In the genomic region with DNA sequence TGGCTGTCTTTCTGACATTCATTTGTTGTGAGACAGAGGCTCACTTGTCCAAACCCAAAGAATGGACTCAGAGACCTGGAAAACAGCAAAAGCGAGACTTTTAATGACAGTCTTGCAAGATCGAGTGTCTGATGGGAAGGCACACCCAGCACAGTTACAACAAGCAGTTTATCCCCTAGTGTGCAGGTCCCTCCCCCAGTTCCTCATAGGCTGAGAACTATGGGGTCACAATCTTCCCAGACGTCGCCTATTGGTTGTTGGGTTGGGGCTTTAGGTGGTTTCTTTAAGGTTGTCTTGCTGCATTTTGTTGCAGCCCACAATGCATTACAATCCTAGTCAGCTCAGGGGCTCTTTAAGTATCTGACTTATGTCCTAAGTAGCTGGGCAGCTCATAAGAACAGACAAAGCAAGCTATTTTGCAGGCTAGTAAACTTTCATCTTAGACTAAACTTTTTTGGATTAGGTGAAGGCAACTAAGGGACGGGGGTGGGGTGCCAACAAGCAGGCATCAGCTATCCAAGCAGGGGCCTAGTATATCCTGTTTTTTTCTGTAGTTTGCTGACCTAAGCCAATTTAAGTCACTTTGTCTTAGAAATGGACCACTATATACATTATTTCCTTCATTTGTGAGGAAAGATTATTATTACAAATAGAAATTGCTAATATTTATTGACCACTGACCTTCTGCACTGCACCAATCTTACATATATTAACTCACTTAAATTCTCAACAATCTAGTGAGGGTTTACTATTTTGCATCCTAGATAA, we compare ENCODE assay signal across 14 cellular contexts.
DNase-seq lines count a peak whose midpoint lies in the region; ATAC-seq, FAIRE-seq and TF ChIP-seq lines count a peak whose summit lies in the region.
"Had no signal": no experiment of that assay in that cellular context is flagged by ENCODE, and none has a peak within 500 bp of the region (broad histone marks: within the 10 kb centered on the region; RNA-seq: fewer than 3 reads in every experiment).

No MANE protein-coding gene starts in this region.

- no peak overlapping the region for H3K14ac ChIP-seq in IMR-90 (replicated peaks; ENCODE audit: low read depth, low read length)

- H3K9me1 ChIP-seq in IMR-90 (ENCODE audit: insufficient read depth, low read length) (no peaks in the 10 kb centered on the region), K562 (ENCODE audit: control insufficient read depth, insufficient read depth, low read length) (no peaks in the 10 kb centered on the region)

- H3K9me3 ChIP-seq in IMR-90 (ENCODE audit: control insufficient read depth, insufficient read depth, low read length) (no peaks in the 10 kb centered on the region), K562 (replicated peaks; ENCODE audit: control insufficient read depth, insufficient read depth, low read depth, low read length) (no peaks in the 10 kb centered on the region), mesodermal cell (ENCODE audit: control insufficient read depth, low read length) (no peaks in the 10 kb centered on the region), smooth muscle cell (replicated peaks; ENCODE audit: low read depth) (no peaks in the 10 kb centered on the region), PC-3 (ENCODE audit: low read length) (no peaks in the 10 kb centered on the region)
- H3K9me3 ChIP-seq: BLaER1 treated with 17β-estradiol and CSF1 and Interleukin-3, amounts not matched to agents 10 nM and 100 nM had no signal

- H3K56ac ChIP-seq in IMR-90 (ENCODE audit: extremely low read depth, insufficient read depth, low read length) = no peak overlapping the region

- H2BK120ac ChIP-seq in IMR-90 (ENCODE audit: low read depth, low read length) = no peak overlapping the region

- H2AFZ ChIP-seq in IMR-90 (replicated peaks; ENCODE audit: low read length, poor library complexity) = no peak overlapping the region
- H2AFZ ChIP-seq in K562 (ENCODE audit: low read depth, low read length) = no peak overlapping the region
- peak overlapping the region; percentile 75 for H2AFZ ChIP-seq in smooth muscle cell (ENCODE audit: low read depth)
- no peak overlapping the region for H2AFZ ChIP-seq in PC-3 (ENCODE audit: low read length)

- TF ChIP-seq CTCF in IMR-90 (conservative IDR thresholded peaks at IDR 0.05; ENCODE audit: low read depth, low read length) (no peak), K562 (IDR thresholded peaks at IDR 0.05 in 2 of 3, conservative IDR thresholded peaks at IDR 0.05 in 1 of 3; ENCODE audit: insufficient read depth in 2 of 3, low read depth in 1 of 3, low read length in 3 of 3) (no peak), smooth muscle cell (IDR thresholded peaks at IDR 0.05; ENCODE audit: borderline replicate concordance, insufficient read depth, poor library complexity, severe bottlenecking) (no peak), PC-3 (conservative IDR thresholded peaks at IDR 0.05; ENCODE audit: low read depth, low read length) (no peak)

- H3K79me1 ChIP-seq in IMR-90 (ENCODE audit: low read depth in 1 of 2, low read length in 2 of 2) = no peaks in the 10 kb centered on the region

- intact Hi-C loops in IMR-90 (cut with micrococcal nuclease) = no loop called here
- intact Hi-C loops in K562 (cut with micrococcal nuclease) = no loop called here
- intact Hi-C loops in PC-3 (cut with micrococcal nuclease) = no loop called here

- H4K20me1 ChIP-seq in IMR-90 (ENCODE audit: insufficient read depth, low read length) (no peaks in the 10 kb centered on the region), K562 (replicated peaks; ENCODE audit: control insufficient read depth, insufficient read depth, low read length) (no peaks in the 10 kb centered on the region), smooth muscle cell (ENCODE audit: low read depth) (no peaks in the 10 kb centered on the region), PC-3 (ENCODE audit: low read length) (no peaks in the 10 kb centered on the region)
- H4K20me1 ChIP-seq: BLaER1 treated with 17β-estradiol and CSF1 and Interleukin-3, amounts not matched to agents 10 nM and 100 nM had no signal

- H3K36me3 ChIP-seq in IMR-90 (ENCODE audit: control insufficient read depth, insufficient read depth, low read length) = no peaks in the 10 kb centered on the region
- no peaks in the 10 kb centered on the region for H3K36me3 ChIP-seq in K562 (ENCODE audit: control insufficient read depth, insufficient read depth, low read length)
- no peaks in the 10 kb centered on the region for H3K36me3 ChIP-seq in mesodermal cell (ENCODE audit: control insufficient read depth, insufficient read depth, low read length)
- H3K36me3 ChIP-seq in smooth muscle cell (ENCODE audit: low read depth) = no peaks in the 10 kb centered on the region
- no peaks in the 10 kb centered on the region for H3K36me3 ChIP-seq in PC-3 (ENCODE audit: low read depth, low read length)
- H3K36me3 ChIP-seq: BLaER1 treated with 17β-estradiol and CSF1 and Interleukin-3, amounts not matched to agents 10 nM and 100 nM had no signal

- no peak overlapping the region for H4K91ac ChIP-seq in IMR-90 (ENCODE audit: insufficient read depth, low read depth, low read length)

- TF ChIP-seq RAD21 in IMR-90 (IDR thresholded peaks at IDR 0.05; ENCODE audit: low read length) (no peak), K562 (CRISPR knock-in tag; conservative IDR thresholded peaks at IDR 0.05 in 1 of 2, IDR thresholded peaks at IDR 0.05 in 1 of 2) (no peak)

- no peak overlapping the region for H3K4ac ChIP-seq in IMR-90 (ENCODE audit: low read depth, low read length)

- H2AK5ac ChIP-seq in IMR-90 (ENCODE audit: low read depth, low read length) = no peak overlapping the region

- H2BK20ac ChIP-seq in IMR-90 (ENCODE audit: low read depth, low read length) = no peak overlapping the region

- no peak overlapping the region for H3K4me3 ChIP-seq in IMR-90 (ENCODE audit: insufficient read depth, low read depth, low read length)
- no peak overlapping the region for H3K4me3 ChIP-seq in K562
- no peak overlapping the region for H3K4me3 ChIP-seq in mesodermal cell (ENCODE audit: extremely low read depth, insufficient read depth, low read length, poor library complexity, severe bottlenecking)
- no peak overlapping the region for H3K4me3 ChIP-seq in smooth muscle cell
- H3K4me3 ChIP-seq in PC-3 (ENCODE audit: low read length) = no peak overlapping the region
- H3K4me3 ChIP-seq: BLaER1 treated with 17β-estradiol and CSF1 and Interleukin-3, amounts not matched to agents 10 nM and 100 nM had no signal

- no peak overlapping the region for H2BK5ac ChIP-seq in IMR-90 (ENCODE audit: low read depth, low read length, poor library complexity, severe bottlenecking)

- H3K4me1 ChIP-seq in IMR-90 (ENCODE audit: control insufficient read depth, insufficient read depth, low read length) = no peaks in the 10 kb centered on the region; the same call in 1 of the 2 replicates
- no peaks in the 10 kb centered on the region; a peak in 1 of 5 replicates for H3K4me1 ChIP-seq in K562 (replicated peaks in 1 of 2; ENCODE audit: control insufficient read depth in 2 of 2, insufficient read depth in 2 of 2, low read length in 2 of 2)
- H3K4me1 ChIP-seq in mesodermal cell (ENCODE audit: control insufficient read depth, insufficient read depth, low read length, poor library complexity, severe bottlenecking) = peaks cover 4% of the 10 kb centered on the region
- peaks cover 9% of the 10 kb centered on the region for H3K4me1 ChIP-seq in smooth muscle cell (ENCODE audit: low read depth)
- H3K4me1 ChIP-seq in PC-3 (ENCODE audit: insufficient read depth, low read length) = peaks cover 14% of the 10 kb centered on the region; the same call in 1 of the 2 replicates

- peaks cover 4% of the 10 kb centered on the region; the same call in 1 of the 2 replicates for H3K27me3 ChIP-seq in IMR-90 (ENCODE audit: control insufficient read depth, insufficient read depth, low read length)
- H3K27me3 ChIP-seq in K562 (ENCODE audit: control insufficient read depth in 2 of 2, insufficient read depth in 2 of 2, low read length in 2 of 2) = peaks cover 3 to 13% of the 10 kb centered on the region in 2 experiments; a peak in 3 of 5 replicates
- no peaks in the 10 kb centered on the region for H3K27me3 ChIP-seq in smooth muscle cell (ENCODE audit: low read depth)
- no peaks in the 10 kb centered on the region for H3K27me3 ChIP-seq in PC-3 (ENCODE audit: low read length)
- H3K27me3 ChIP-seq: BLaER1 treated with 17β-estradiol and CSF1 and Interleukin-3, amounts not matched to agents 10 nM and 100 nM had no signal

- TF ChIP-seq EP300 in K562 (IDR thresholded peaks at IDR 0.05; ENCODE audit: low read length) = no peak

- BruUV-seq in IMR-90 (replicated peaks; lab: Mats Ljungman, UMichigan) (no TSS peak), K562 (replicated peaks; lab: Mats Ljungman, UMichigan) (no TSS peak), PC-3 (replicated peaks; lab: Mats Ljungman, UMichigan) (no TSS peak)

- no peak overlapping the region for H3K18ac ChIP-seq in IMR-90 (ENCODE audit: low read depth, low read length)

- no peaks in the 10 kb centered on the region for H3K9me2 ChIP-seq in PC-3 (replicated peaks; ENCODE audit: low read length)

- CTCF ChIA-PET in IMR-90 (lab: Yijun Ruan, JAX) (no interaction called here), K562 (lab: Yijun Ruan, JAX; ENCODE audit: low intra/inter-chr PET ratio) (no interaction called here), PC-3 (lab: Charles Lee) (no interaction called here)

- no peak overlapping the region for H2AK9ac ChIP-seq in IMR-90 (replicated peaks; ENCODE audit: low read depth, low read length, poor library complexity)

- in situ Hi-C loops in IMR-90 (cut with MboI; ENCODE audit: low sequenced_read_pairs) = no loop called here
- in situ Hi-C loops in K562 (cut with MboI) = no loop called here

- peaks cover 9% of the 10 kb centered on the region for H3F3A ChIP-seq in smooth muscle cell (ENCODE audit: low read depth)
- H3F3A ChIP-seq in PC-3 (ENCODE audit: low read length, unreplicated experiment) = no peaks in the 10 kb centered on the region

- no peak for FAIRE-seq in K562 (lab: Jason Lieb, UNC)
- FAIRE-seq: HTR-8/SVneo had no signal

- no peak for DNase-seq in IMR-90
- DNase-seq in K562 (ENCODE audit: extremely low read depth in 1 of 4, low spot score in 3 of 4) = peak in 1 of 4 experiments; percentile 12
- no peak for DNase-seq in smooth muscle cell (lab: John Stamatoyannopoulos, UW; ENCODE audit: unreplicated experiment)
- DNase-seq in HuH-7 (ENCODE audit: low spot score) = no peak
- DNase-seq in T1000 (lab: John Stamatoyannopoulos, UW) = no peak
- no peak for DNase-seq in PC-3
- DNase-seq: ACHN; CD4-positive, CD25-positive, alpha-beta regulatory T cell; DMS53; KG1 had no signal

- H3K27ac ChIP-seq in IMR-90 (ENCODE audit: insufficient read depth, low read length) (no peak overlapping the region), K562 (ENCODE audit: extremely low read depth, low read depth, low read length) (no peak overlapping the region), mesodermal cell (ENCODE audit: low read depth, low read length, severe bottlenecking) (peak overlapping the region; percentile 25), smooth muscle cell (ENCODE audit: low read depth) (peak overlapping the region; percentile 10), PC-3 (ENCODE audit: low read length) (no peak overlapping the region)
- H3K27ac ChIP-seq: BLaER1 treated with 17β-estradiol and CSF1 and Interleukin-3, amounts not matched to agents 10 nM and 100 nM had no signal

- no peak overlapping the region for H4K5ac ChIP-seq in IMR-90 (ENCODE audit: low read depth, low read length)

- H2BK15ac ChIP-seq in IMR-90 (ENCODE audit: low read depth, low read length) = no peak overlapping the region

- H3K23ac ChIP-seq in IMR-90 (ENCODE audit: low read depth, low read length) = no peak overlapping the region

- dilution Hi-C loops in IMR-90 (cut with HindIII; ENCODE audit: low sequenced_read_pairs, unreplicated experiment) = no loop called here

- no peak overlapping the region for H3K4me2 ChIP-seq in IMR-90 (ENCODE audit: low read depth, low read length)
- no peak overlapping the region for H3K4me2 ChIP-seq in K562 (ENCODE audit: insufficient read depth, low read length)
- H3K4me2 ChIP-seq in smooth muscle cell = no peak overlapping the region
- no peak overlapping the region for H3K4me2 ChIP-seq in PC-3 (ENCODE audit: low read length)

- TF ChIP-seq POLR2A in IMR-90 (IDR thresholded peaks at IDR 0.05; ENCODE audit: low read depth, low read length) = no peak
- no peak for TF ChIP-seq POLR2A in K562 (conservative IDR thresholded peaks at IDR 0.05)

- POLR2A ChIA-PET in IMR-90 (lab: Charles Lee; ENCODE audit: unreplicated experiment) = no interaction called here
- POLR2A ChIA-PET in K562 (lab: Yijun Ruan, JAX) = interaction anchor here (0.7 to 1.1 kb wide), 2 partner anchors 77 to 462 kb away, joined by 3 to 4 read pairs; no protein-coding TSS in a partner anchor
- POLR2A ChIA-PET in PC-3 (lab: Charles Lee; ENCODE audit: unreplicated experiment) = no interaction called here

- H3K9ac ChIP-seq in IMR-90 (ENCODE audit: low read depth, low read length) = no peak overlapping the region
- no peak overlapping the region for H3K9ac ChIP-seq in K562 (ENCODE audit: insufficient read depth in 1 of 2, low read depth in 2 of 2, low read length in 2 of 2)
- H3K9ac ChIP-seq in smooth muscle cell (ENCODE audit: low read depth) = no peak overlapping the region
- H3K9ac ChIP-seq in PC-3 (ENCODE audit: low read length) = no peak overlapping the region
- H3K9ac ChIP-seq: BLaER1 treated with 17β-estradiol and CSF1 and Interleukin-3, amounts not matched to agents 10 nM and 100 nM had no signal

- no peak overlapping the region for H4K8ac ChIP-seq in IMR-90 (ENCODE audit: low read depth in 2 of 2, low read length in 2 of 2)

- no CpG with 5 or more reads among the region's 5 CpGs for WGBS in IMR-90 (ENCODE audit: extremely low coverage in 2 of 2, insufficient read length in 1 of 2), 2 experiments
- WGBS in K562 (ENCODE audit: insufficient coverage, low coverage, missing lambda C conversion rate) = 7% methylated on average over 5 of the region's 5 CpGs
- WGBS in mesodermal cell (ENCODE audit: insufficient coverage in 2 of 2), 2 experiments = 86 to 100% methylated on average over 3 to 4 of the region's 5 CpGs
- WGBS in smooth muscle cell (ENCODE audit: low lambda C conversion rate) = 57% methylated on average over 5 of the region's 5 CpGs

- H3K79me2 ChIP-seq in K562 (ENCODE audit: control insufficient read depth, insufficient read depth, low read length) = no peaks in the 10 kb centered on the region
- no peaks in the 10 kb centered on the region for H3K79me2 ChIP-seq in smooth muscle cell (ENCODE audit: low read depth)
- H3K79me2 ChIP-seq in PC-3 (ENCODE audit: low read length) = no peaks in the 10 kb centered on the region

- no peak for ATAC-seq in IMR-90 (ENCODE audit: low read depth)
- no peak for ATAC-seq in K562
- no peak for ATAC-seq in PC-3
- ATAC-seq: HCT116 had no signal

Comparison
In these comparisons a context has a peak if more than half of its experiments do, and no peak if none do; other contexts are left out.
1. H3K27ac ChIP-seq: peak in mesodermal cell (single experiment) and smooth muscle cell (single experiment); none in IMR-90 (single experiment), K562 (single experiment) and PC-3 (single experiment).